In the genomic region with DNA sequence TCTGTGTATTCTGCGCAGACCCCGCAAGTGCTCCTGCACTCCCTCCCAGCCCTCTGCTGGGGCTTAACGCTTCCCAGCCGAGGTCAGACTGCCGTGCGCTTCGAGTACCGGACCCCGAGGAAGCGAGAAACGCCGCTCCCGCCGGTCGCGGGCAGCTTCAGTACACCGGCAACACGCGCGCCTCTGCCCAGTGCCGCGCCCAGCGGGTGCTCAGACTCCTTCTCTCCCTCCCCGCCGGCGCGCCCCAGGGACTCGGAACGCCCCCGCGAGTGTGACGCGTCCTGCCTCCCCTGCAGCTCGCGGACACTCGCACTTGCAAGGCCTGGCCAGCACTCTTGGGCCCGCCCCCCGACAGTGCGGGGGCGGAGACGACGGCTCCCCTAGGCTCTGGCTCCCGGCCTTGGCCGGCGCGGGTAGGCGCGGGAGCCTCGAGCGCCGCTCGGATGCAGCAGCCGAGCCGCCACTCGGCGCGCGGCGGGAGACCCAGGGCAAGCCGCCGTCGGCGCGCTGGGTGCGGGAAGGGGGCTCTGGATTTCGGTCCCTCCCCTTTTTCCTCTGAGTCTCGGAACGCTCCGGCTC, we compare ENCODE assay signal across 8 cellular contexts. TPM values are rescaled to one million over a fixed set of nuclear protein-coding genes. Genes with fewer than 3 reads are reported as not detected.
DNase-seq lines count a peak whose midpoint lies in the region; ATAC-seq, FAIRE-seq and TF ChIP-seq lines count a peak whose summit lies in the region.

A gene with protein sequence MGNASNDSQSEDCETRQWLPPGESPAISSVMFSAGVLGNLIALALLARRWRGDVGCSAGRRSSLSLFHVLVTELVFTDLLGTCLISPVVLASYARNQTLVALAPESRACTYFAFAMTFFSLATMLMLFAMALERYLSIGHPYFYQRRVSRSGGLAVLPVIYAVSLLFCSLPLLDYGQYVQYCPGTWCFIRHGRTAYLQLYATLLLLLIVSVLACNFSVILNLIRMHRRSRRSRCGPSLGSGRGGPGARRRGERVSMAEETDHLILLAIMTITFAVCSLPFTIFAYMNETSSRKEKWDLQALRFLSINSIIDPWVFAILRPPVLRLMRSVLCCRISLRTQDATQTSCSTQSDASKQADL (plus strand): TSS at position 410 of the 579 bp plus-strand sequence. CDS start 237 bp downstream, outside the sequence.

- intact Hi-C loops in pancreas (cut with DNase I) (loop anchor here in 1 of 3 donors (10.0 kb wide), 1 partner anchor 151 kb away; no protein-coding TSS in a partner anchor), thyroid gland (cut with DNase I) (no loop called here)

- 1% methylated on average over 68 to 69 of the region's 69 CpGs for WGBS in pancreas, 2 donors
- 0 to 2% methylated on average over 5 to 32 of the region's 69 CpGs for WGBS in thyroid gland, 2 donors

- peaks cover 0 to 11% (median 1%) of the 10 kb centered on the region in 4 donors for H3K27me3 ChIP-seq in pancreas
- H3K27me3 ChIP-seq in thyroid gland: peaks cover 12% of the 10 kb centered on the region

- peak in 1 of 2 donors; percentile 37 for TF ChIP-seq POLR2A in thyroid gland (IDR thresholded peaks at IDR 0.05)

- no peak for TF ChIP-seq CTCF in RWPE1 (conservative IDR thresholded peaks at IDR 0.05; ENCODE audit: low read depth)
- TF ChIP-seq CTCF in pancreas (IDR thresholded peaks at IDR 0.05): no peak
- TF ChIP-seq CTCF in thyroid gland (IDR thresholded peaks at IDR 0.05): no peak

- peak within 1 kb of the TSS; percentile 33 to 61 (median 34) for H3K4me3 ChIP-seq in pancreas
- H3K4me3 ChIP-seq in thyroid gland (replicated peaks in 1 of 3): peak within 1 kb of the TSS; percentile 19 to 34 (median 26)

- CTCF ChIA-PET in RWPE1 (lab: Yijun Ruan, JAX): interaction anchor here (0.5 to 1.0 kb wide), 3 partner anchors 14 to 138 kb away, joined by 3 to 4 read pairs (median 4); no protein-coding TSS in a partner anchor

- H3K9me3 ChIP-seq in pancreas (no peaks in the 10 kb centered on the region), thyroid gland (no peaks in the 10 kb centered on the region)

- POLR2A ChIA-PET in RWPE1 (lab: Yijun Ruan, JAX; ENCODE audit: low non-redundant PET): no interaction called here

- DNase-seq in NCI-H2029 treated with DMSO at 0.1 percent for 48 hours (lab: John Stamatoyannopoulos, UW): peak; percentile 4
- DNase-seq in NCI-H2029 (lab: John Stamatoyannopoulos, UW): no peak
- DNase-seq in RWPE1 (ENCODE audit: low spot score): peak; percentile 70
- DNase-seq in activated naive CD4-positive, alpha-beta T cell (lab: John Stamatoyannopoulos, UW): peak; percentile 6 to 31 (median 18)
- peak; percentile 89 for DNase-seq in glomerular visceral epithelial cell (ENCODE audit: extremely low spot score)
- peak; percentile 43 to 80 (median 66) for DNase-seq in pancreas
- peak; percentile 62 to 73 for DNase-seq in thyroid gland

- H3K27ac ChIP-seq in RWPE1 (no peak within 1 kb of the TSS), pancreas (peak within 1 kb of the TSS in 2 of 4 donors; percentile 0 to 22), thyroid gland (peak within 1 kb of the TSS in 2 of 3 donors; percentile 23 to 30)

- H3K4me1 ChIP-seq in pancreas: no peaks in the 10 kb centered on the region
- H3K4me1 ChIP-seq in thyroid gland: peaks cover 9 to 25% of the 10 kb centered on the region in 2 donors

- H3K36me3 ChIP-seq in pancreas (no peaks in the 10 kb centered on the region), thyroid gland (no peaks in the 10 kb centered on the region)

- ATAC-seq in HG03139 (IDR thresholded peaks at IDR 0.05; ENCODE audit: unreplicated experiment): peak; percentile 42
- ATAC-seq in pancreas: peak; percentile 70 to 87 (median 85)

- FAIRE-seq in pancreas (lab: Jason Lieb, UNC): no peak

RNA-seq across cellular contexts. Expression of the gene that starts here (rescaled TPM):
- total RNA-seq in pancreas (1 to 10 TPM in 1 of 6 donors, under 1 TPM in 3, not detected in 2; 0.28 to 2.0 (median 0.54) TPM), thyroid gland (1 to 10 TPM in 3 of 4 donors, under 1 TPM in 1; 0.56 to 5.0 (median 1.5) TPM)
- polyA plus RNA-seq in pancreas: under 1 TPM; 0.23 to 0.49 TPM
